1 cellular context compared by ENCODE assay signal in genomic region chr6:142361765-142362540, GRCh38.
TF ChIP-seq lines count a peak whose summit lies in the region.

No MANE protein-coding gene starts in this region.

TF ChIP-seq in SK-N-SH, 30 proteins besides CTCF, POLR2A, EP300 and RAD21:
- peak; percentile 37; the same call in 1 of the 2 replicates for TF ChIP-seq PBX3 (IDR thresholded peaks at IDR 0.05)
- TF ChIP-seq TEAD4 (IDR thresholded peaks at IDR 0.05; ENCODE audit: borderline replicate concordance, insufficient read depth) = no peak
- TF ChIP-seq USF1 (IDR thresholded peaks at IDR 0.05; ENCODE audit: borderline replicate concordance, low read depth) = no peak
